In genomic region chr20:33328738-33329137, GRCh38 we compare ENCODE assay signal across 1 cellular context.
TF ChIP-seq lines count a peak whose summit lies in the region.

No MANE protein-coding gene starts in this region.

TF ChIP-seq in HepG2, 621 proteins besides CTCF, POLR2A, EP300 and RAD21:
- TF ChIP-seq NR3C1 (CRISPR knock-in tag; IDR thresholded peaks at IDR 0.05) (no peak), FOSL1 (CRISPR knock-in tag; IDR thresholded peaks at IDR 0.05; ENCODE audit: borderline replicate concordance) (peak; percentile 20; the same call in 1 of the 2 replicates), ZNF768 (CRISPR knock-in tag; IDR thresholded peaks at IDR 0.05) (peak; percentile 83), EZH2 (conservative IDR thresholded peaks at IDR 0.05; ENCODE audit: low read depth, low read length) (peak; percentile 88; the same call in 1 of the 2 replicates)
